9 cellular contexts compared by ENCODE assay signal in genomic region chr19:8050274-8051096, GRCh38. TPM values are rescaled to one million over a fixed set of nuclear protein-coding genes. Genes with fewer than 3 reads are reported as not detected.
DNase-seq lines count a peak whose midpoint lies in the region; ATAC-seq, FAIRE-seq and TF ChIP-seq lines count a peak whose summit lies in the region.
"Had no signal": no experiment of that assay in that cellular context is flagged by ENCODE, and none has a peak within 500 bp of the region (broad histone marks: within the 10 kb centered on the region; RNA-seq: fewer than 3 reads in every experiment).

No MANE protein-coding gene starts in this region.

- TF ChIP-seq RAD21 in A549 (conservative IDR thresholded peaks at IDR 0.05 in 1 of 2, IDR thresholded peaks at IDR 0.05 in 1 of 2), result no peak

- peak overlapping the region; percentile 49 to 62; a peak in 4 of 6 replicates for H3K27ac ChIP-seq in A549
- H3K27ac ChIP-seq in lung (ENCODE audit: low read depth in 1 of 2, low read length in 1 of 2), result no peak overlapping the region
- H3K27ac ChIP-seq: C4-2B had no signal

- 48% methylated on average over 11 of the region's 49 CpGs for WGBS in A549 (ENCODE audit: missing lambda C conversion rate)
- WGBS in lung, 2 donors, result 3 to 6% methylated on average over 38 to 49 of the region's 49 CpGs

- H3K4me3 ChIP-seq in A549 (peak overlapping the region; percentile 48), lung (peak overlapping the region; percentile 27)

- H3K27ac Mint-ChIP-seq in activated CD4-positive, alpha-beta memory T cell treated with anti-CD3 and anti-CD28 coated beads for 36 hours, result no peak overlapping the region

- TF ChIP-seq POLR2A in A549 (IDR thresholded peaks at IDR 0.05; ENCODE audit: low read length) (no peak), GM18951 (IDR thresholded peaks at IDR 0.05; ENCODE audit: extremely low read depth, insufficient read depth, insufficient read length) (peak; percentile 63)

- peak; percentile 86 to 96 for ATAC-seq in A549
- peak; percentile 75 for ATAC-seq in HG03159 (IDR thresholded peaks at IDR 0.05; ENCODE audit: unreplicated experiment)
- ATAC-seq in lung (ENCODE audit: insufficient read depth, low FRiP score), result peak; percentile 96

- FAIRE-seq in A549 (lab: Jason Lieb, UNC), result no peak

- intact Hi-C loops in activated CD4-positive, alpha-beta memory T cell treated with anti-CD3 and anti-CD28 coated beads for 36 hours (cut with micrococcal nuclease), result loop anchor here (5.0 kb wide), 1 partner anchor 108 kb away; the partner anchor contains the start of gene TIMM44

- no peaks in the 10 kb centered on the region for H3K9me3 ChIP-seq in A549
- H3K9me3 ChIP-seq in lung (ENCODE audit: control insufficient read depth in 2 of 2, insufficient read depth in 1 of 2, low read length in 1 of 2), result no peaks in the 10 kb centered on the region

- no peaks in the 10 kb centered on the region for H3K36me3 Mint-ChIP-seq in activated CD4-positive, alpha-beta memory T cell treated with anti-CD3 and anti-CD28 coated beads for 36 hours

- no peaks in the 10 kb centered on the region for H3K27me3 Mint-ChIP-seq in activated CD4-positive, alpha-beta memory T cell treated with anti-CD3 and anti-CD28 coated beads for 36 hours

- no peaks in the 10 kb centered on the region for H3K36me3 ChIP-seq in lung (ENCODE audit: control insufficient read depth in 2 of 2, insufficient read depth in 2 of 2, low read length in 2 of 2)

- TF ChIP-seq EP300 in A549 (IDR thresholded peaks at IDR 0.05), result no peak

- CTCF ChIA-PET in A549 (lab: Yijun Ruan, JAX), result no interaction called here
- CTCF ChIA-PET in activated CD4-positive, alpha-beta memory T cell treated with anti-CD3 and anti-CD28 coated beads for 36 hours (lab: Charles Lee), result no interaction called here

- H3K27me3 ChIP-seq in lung (ENCODE audit: control insufficient read depth, insufficient read depth), result no peaks in the 10 kb centered on the region

- peaks cover 5% of the 10 kb centered on the region for H3K4me1 Mint-ChIP-seq in activated CD4-positive, alpha-beta memory T cell treated with anti-CD3 and anti-CD28 coated beads for 36 hours (ENCODE audit: low read depth)

- in situ Hi-C loops in GM18951 (cut with MboI; ENCODE audit: low sequenced_read_pairs, unreplicated experiment), result no loop called here

- POLR2A ChIA-PET in A549 (lab: Yijun Ruan, JAX), result no interaction called here
- POLR2A ChIA-PET in activated CD4-positive, alpha-beta memory T cell treated with anti-CD3 and anti-CD28 coated beads for 36 hours (lab: Charles Lee), result no interaction called here

- no peak for TF ChIP-seq CTCF in A549 (IDR thresholded peaks at IDR 0.05)
- no peak for TF ChIP-seq CTCF in lung (IDR thresholded peaks at IDR 0.05; ENCODE audit: control extremely low read depth, extremely low read depth)

- H3K9me3 Mint-ChIP-seq in activated CD4-positive, alpha-beta memory T cell treated with anti-CD3 and anti-CD28 coated beads for 36 hours, result no peaks in the 10 kb centered on the region

- H3K4me1 ChIP-seq in A549, result no peaks in the 10 kb centered on the region
- peaks cover 0 to 8% of the 10 kb centered on the region in 2 donors for H3K4me1 ChIP-seq in lung (ENCODE audit: control insufficient read depth in 2 of 2, insufficient read depth in 2 of 2, low read length in 2 of 2)

- H3K4me2 ChIP-seq in A549, result peak overlapping the region; percentile 95

- peak overlapping the region; percentile 37 for H3K4me3 Mint-ChIP-seq in activated CD4-positive, alpha-beta memory T cell treated with anti-CD3 and anti-CD28 coated beads for 36 hours

- DNase-seq in A549 (ENCODE audit: low read depth in 1 of 2, low spot score in 1 of 2), result peak; percentile 75 to 94
- DNase-seq in NCI-H524 treated with DMSO at 0.1 percent for 48 hours (lab: John Stamatoyannopoulos, UW), result peak; percentile 66
- DNase-seq in activated CD4-positive, alpha-beta memory T cell treated with anti-CD3 and anti-CD28 coated beads for 36 hours, result peak; percentile 95
- DNase-seq in effector CD4-positive, alpha-beta T cell, result peak; percentile 69
- DNase-seq in lung (ENCODE audit: low spot score), result peak; percentile 91
- DNase-seq in stimulated activated CD4-positive, alpha-beta T cell treated with anti-CD3 and anti-CD28 coated beads, TNF-alpha, amount 100 ng/mL, for 48 hours (ENCODE audit: low read depth in 3 of 3), result peak; percentile 87 to 96 (median 95)

TF ChIP-seq in A549, 52 proteins besides CTCF, POLR2A, EP300 and RAD21 (continues in another document):
- TF ChIP-seq JUN (IDR thresholded peaks at IDR 0.05) (no peak), CEBPB (IDR thresholded peaks at IDR 0.05) (no peak), BCL3 (IDR thresholded peaks at IDR 0.05) (no peak), FOXS1 (CRISPR knock-in tag; IDR thresholded peaks at IDR 0.05) (no peak), PHF8 (IDR thresholded peaks at IDR 0.05; ENCODE audit: borderline replicate concordance, low read depth) (no peak), RARB (CRISPR knock-in tag; IDR thresholded peaks at IDR 0.05) (no peak), MAZ (IDR thresholded peaks at IDR 0.05; ENCODE audit: borderline replicate concordance, low read depth, low read length) (no peak), CHD4 (IDR thresholded peaks at IDR 0.05; ENCODE audit: borderline replicate concordance) (no peak), TFCP2L1 (CRISPR knock-in tag; IDR thresholded peaks at IDR 0.05) (no peak), REST (IDR thresholded peaks at IDR 0.05) (no peak), HOXB5 (CRISPR knock-in tag; IDR thresholded peaks at IDR 0.05) (peak; percentile 69; the same call in 1 of the 2 replicates)
- TF ChIP-seq, protein P1, sequence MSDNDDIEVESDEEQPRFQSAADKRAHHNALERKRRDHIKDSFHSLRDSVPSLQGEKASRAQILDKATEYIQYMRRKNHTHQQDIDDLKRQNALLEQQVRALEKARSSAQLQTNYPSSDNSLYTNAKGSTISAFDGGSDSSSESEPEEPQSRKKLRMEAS (IDR thresholded peaks at IDR 0.05), result peak; percentile 35; the same call in 1 of the 2 replicates
- TF ChIP-seq, protein P2, sequence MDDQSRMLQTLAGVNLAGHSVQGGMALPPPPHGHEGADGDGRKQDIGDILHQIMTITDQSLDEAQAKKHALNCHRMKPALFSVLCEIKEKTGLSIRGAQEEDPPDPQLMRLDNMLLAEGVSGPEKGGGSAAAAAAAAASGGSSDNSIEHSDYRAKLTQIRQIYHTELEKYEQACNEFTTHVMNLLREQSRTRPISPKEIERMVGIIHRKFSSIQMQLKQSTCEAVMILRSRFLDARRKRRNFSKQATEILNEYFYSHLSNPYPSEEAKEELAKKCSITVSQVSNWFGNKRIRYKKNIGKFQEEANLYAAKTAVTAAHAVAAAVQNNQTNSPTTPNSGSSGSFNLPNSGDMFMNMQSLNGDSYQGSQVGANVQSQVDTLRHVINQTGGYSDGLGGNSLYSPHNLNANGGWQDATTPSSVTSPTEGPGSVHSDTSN (IDR thresholded peaks at IDR 0.05), result no peak

RNA-seq across cellular contexts. Expression of gene CCL25, which starts 2.1 kb away (rescaled TPM):
- not detected in 2 replicates for polyA plus RNA-seq in A549 (2011; rRNA removed)
- not detected in 2 replicates for polyA plus RNA-seq in A549 (2012; cell fraction: cytosol; rRNA removed)
- polyA plus RNA-seq in A549 (2012; cell fraction: nucleus; rRNA removed), result 0.24 TPM in 1 of 2 replicates, not detected in the other
- polyA plus RNA-seq in A549 (2017; fragmentation: RNase III; extraction: RNeasy Plus Mini Kit Qiagen cat#74134 plus additional on column Dnase treatment), result not detected in 3 replicates
- polyA minus RNA-seq in A549 (2011; rRNA and poly(A)+ RNA removed), result not detected in 2 replicates
- total RNA-seq in activated CD4-positive, alpha-beta memory T cell treated with anti-CD3 and anti-CD28 coated beads for 36 hours, result not detected
- total RNA-seq in lung, result not detected
- polyA plus RNA-seq in lung, result not detected

RNA-seq across cellular contexts. Expression of gene ELAVL1, which starts 45.0 kb away (rescaled TPM):
- polyA plus RNA-seq in A549 (2011; rRNA removed), result 39.3 and 44.4 TPM in 2 replicates
- 54.2 and 60.8 TPM in 2 replicates for polyA plus RNA-seq in A549 (2012; cell fraction: cytosol; rRNA removed)
- 45.8 TPM in 2 replicates for polyA plus RNA-seq in A549 (2012; cell fraction: nucleus; rRNA removed)
- 55.6 to 58.9 TPM (median 57.3 TPM) in 3 replicates for polyA plus RNA-seq in A549 (2017; fragmentation: RNase III; extraction: RNeasy Plus Mini Kit Qiagen cat#74134 plus additional on column Dnase treatment)
- polyA minus RNA-seq in A549 (2011; rRNA and poly(A)+ RNA removed), result 54.8 and 56.3 TPM in 2 replicates
- 100 to 1,000 TPM; 143 to 145 TPM for total RNA-seq in activated CD4-positive, alpha-beta memory T cell treated with anti-CD3 and anti-CD28 coated beads for 36 hours
- total RNA-seq in lung, result 10 to 100 TPM; 61.0 to 72.8 TPM
- 10 to 100 TPM; 15.0 to 33.0 TPM for polyA plus RNA-seq in lung

Comparison
In these comparisons a context has a peak if more than half of its experiments do, and no peak if none do; other contexts are left out.
1. H3K27ac ChIP-seq: peak in A549 (2 of 2); none in lung (0 of 2).
2. Peak in every context shown above with its lines, with median percentiles within 50 percentile points of each other: ATAC-seq and DNase-seq.